In the genomic region with DNA sequence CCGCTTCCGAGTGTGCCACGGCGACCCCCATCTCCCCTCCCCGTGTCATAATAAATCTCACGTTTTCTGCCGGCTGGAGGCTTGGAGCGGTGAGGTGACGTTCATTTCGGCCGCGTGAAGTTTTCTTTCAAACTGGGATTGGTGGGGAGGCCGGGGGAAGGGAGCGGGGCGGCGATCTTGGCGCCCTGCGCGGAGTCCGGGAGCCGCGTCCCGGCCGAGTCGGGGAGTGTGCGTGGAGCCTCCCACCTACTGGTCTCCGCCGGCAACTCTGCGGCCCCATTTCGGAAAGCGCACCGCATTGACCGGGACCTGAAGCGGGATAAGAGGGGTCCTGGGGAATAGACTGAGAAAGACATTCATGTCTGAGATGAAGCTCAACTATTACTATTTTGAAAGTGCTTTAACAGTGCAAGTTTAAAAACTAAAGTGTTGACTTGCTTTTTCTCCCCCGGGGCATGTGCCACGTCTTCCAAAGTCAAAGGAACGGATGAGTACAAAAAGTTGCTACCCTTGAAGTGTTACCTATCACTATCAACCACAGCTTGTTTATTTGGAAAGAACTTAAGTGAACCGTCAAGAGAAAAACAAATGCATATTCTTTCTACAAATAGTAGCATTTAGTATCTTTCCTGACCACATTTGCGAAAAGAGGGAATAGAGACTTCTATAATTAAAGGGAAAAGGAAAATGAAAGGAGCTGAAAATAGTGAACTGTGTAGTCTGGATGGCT, we compare ENCODE assay signal across 8 cellular contexts. TPM values are rescaled to one million over a fixed set of nuclear protein-coding genes. Genes with fewer than 3 reads are reported as not detected.
DNase-seq lines count a peak whose midpoint lies in the region; ATAC-seq and TF ChIP-seq lines count a peak whose summit lies in the region.

No MANE protein-coding gene starts in this region.

- H3K4me3 ChIP-seq in HUES6 (ENCODE audit: low read depth, low read length) (peak overlapping the region; percentile 86), left lung (peak overlapping the region; percentile 71 to 81)

- no peaks in the 10 kb centered on the region for H3K36me3 ChIP-seq in HUES6 (ENCODE audit: control insufficient read depth, insufficient read depth, low read length)
- H3K36me3 ChIP-seq in left lung: no peaks in the 10 kb centered on the region

- H3K9me3 ChIP-seq in HUES6 (ENCODE audit: control insufficient read depth, insufficient read depth, low read depth, low read length) (no peaks in the 10 kb centered on the region), left lung (no peaks in the 10 kb centered on the region)

- DNase-seq in DMS 273 (lab: John Stamatoyannopoulos, UW; ENCODE audit: unreplicated experiment): peak; percentile 88
- DNase-seq in DMS 273 treated with DMSO at 0.1 percent for 48 hours (lab: John Stamatoyannopoulos, UW): no peak
- peak; percentile 30 to 46 for DNase-seq in SW 1271 (lab: John Stamatoyannopoulos, UW)
- DNase-seq in dedifferentiated amniotic fluid mesenchymal stem cell (ENCODE audit: extremely low spot score): peak; percentile 66
- DNase-seq in left lung: peak; percentile 67 to 90
- DNase-seq in stimulated activated CD4-positive, alpha-beta T cell treated with anti-CD3 and anti-CD28 coated beads, Interleukin-4, amount 100 ng/mL, for 48 hours (ENCODE audit: low read depth in 2 of 2): peak; percentile 4 to 11

- H3K9ac ChIP-seq in HUES6 (ENCODE audit: low read length): peak overlapping the region; percentile 66

- H3K4me1 ChIP-seq in HUES6 (ENCODE audit: control insufficient read depth, insufficient read depth, low read length): peaks cover 6% of the 10 kb centered on the region; the same call in 1 of the 2 replicates
- peaks cover 0 to 5% of the 10 kb centered on the region in 2 donors for H3K4me1 ChIP-seq in left lung

- no peak overlapping the region for H3K27ac ChIP-seq in HUES6 (ENCODE audit: low read depth, low read length)
- H3K27ac ChIP-seq in left lung: peak overlapping the region; percentile 86 to 94

- intact Hi-C loops in left lung (cut with DNase I): loop anchor here in 1 of 2 donors (10.0 kb wide), 1 partner anchor 377 kb away; no protein-coding TSS in a partner anchor

- peak; percentile 18 for ATAC-seq in GM21447 (IDR thresholded peaks at IDR 0.05; ENCODE audit: unreplicated experiment)
- ATAC-seq in left lung: peak; percentile 75

- no peak for TF ChIP-seq CTCF in left lung (IDR thresholded peaks at IDR 0.05)

- peaks cover 8% of the 10 kb centered on the region; the same call in 1 of the 2 replicates for H3K27me3 ChIP-seq in HUES6 (ENCODE audit: control insufficient read depth, insufficient read depth, low read length)
- peaks cover 0 to 7% of the 10 kb centered on the region in 2 donors for H3K27me3 ChIP-seq in left lung

RNA-seq across cellular contexts. Expression of a gene that starts 0.8 kb away (rescaled TPM):
- total RNA-seq in left lung: 10 to 100 TPM; 11.2 to 11.6 TPM
